Comparison of ENCODE assay signal across 1 cellular context in the genomic region with DNA sequence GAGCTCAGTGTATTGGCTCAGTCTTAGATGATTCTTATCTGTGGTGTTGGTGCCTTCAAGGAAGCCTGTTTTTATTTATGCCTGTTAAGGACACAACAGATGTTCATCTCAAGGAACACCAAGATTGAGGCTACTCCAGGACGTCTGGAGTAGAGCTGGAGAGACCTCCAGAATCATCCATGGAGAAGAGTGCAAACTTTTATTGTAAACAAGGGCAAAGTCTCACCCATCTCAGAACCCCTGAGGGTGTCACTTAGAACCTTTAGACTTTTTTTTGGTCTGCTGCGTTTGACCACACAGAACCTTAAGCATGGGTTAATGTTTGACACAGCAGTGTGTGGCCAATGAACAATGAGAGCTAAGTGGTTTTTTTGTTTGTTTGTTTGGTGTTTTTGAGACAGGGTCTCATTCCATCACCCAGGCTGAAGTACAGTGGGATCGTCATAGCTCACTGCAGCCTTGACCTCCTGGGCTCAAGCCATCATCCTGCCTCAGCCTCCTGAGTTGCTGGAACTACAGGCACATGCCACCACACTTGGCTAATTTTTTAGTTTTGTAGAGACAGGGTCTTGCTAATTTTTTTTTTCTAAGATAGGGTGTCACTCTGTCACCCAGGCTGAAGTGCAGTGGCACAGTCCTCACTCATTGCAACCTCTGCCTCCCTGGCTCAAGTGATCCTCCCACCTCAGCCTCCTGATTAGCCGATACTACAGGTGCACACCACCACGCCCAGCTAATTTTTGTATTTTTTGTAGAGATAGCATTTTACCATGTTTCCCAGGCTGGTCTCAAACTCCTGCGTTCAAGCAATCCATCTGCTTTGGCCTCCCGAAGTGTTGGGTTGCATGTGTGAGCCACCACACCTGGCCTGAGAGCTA.
TF ChIP-seq lines count a peak whose summit lies in the region.

No MANE protein-coding gene starts in this region.

TF ChIP-seq in HepG2, 621 proteins besides CTCF, POLR2A, EP300 and RAD21 (continued from another document):
- TF ChIP-seq CEBPZ (IDR thresholded peaks at IDR 0.05; ENCODE audit: low read length) (no peak), ZNF780A (CRISPR knock-in tag; IDR thresholded peaks at IDR 0.05) (no peak), ZNF343 (CRISPR knock-in tag; IDR thresholded peaks at IDR 0.05) (no peak), KDM5B (CRISPR knock-in tag; IDR thresholded peaks at IDR 0.05; ENCODE audit: borderline replicate concordance) (0 out of 2 replicates have a peak, but pooled peaks have one; percentile 49), KAT7 (CRISPR knock-in tag; IDR thresholded peaks at IDR 0.05; ENCODE audit: borderline replicate concordance) (no peak), JUNB (CRISPR knock-in tag; IDR thresholded peaks at IDR 0.05; ENCODE audit: borderline replicate concordance) (no peak), ZBTB7A (CRISPR knock-in tag; IDR thresholded peaks at IDR 0.05) (no peak), FOXA1 (IDR thresholded peaks at IDR 0.05) (no peak), FOXA1 (CRISPR knock-in tag; IDR thresholded peaks at IDR 0.05) (peak; percentile 66), CEBPG (CRISPR knock-in tag; IDR thresholded peaks at IDR 0.05) (peak; percentile 20; the same call in 1 of the 2 replicates), KLF12 (CRISPR knock-in tag; IDR thresholded peaks at IDR 0.05; ENCODE audit: borderline replicate concordance) (peak; percentile 27; the same call in 1 of the 2 replicates), SIX1 (CRISPR knock-in tag; IDR thresholded peaks at IDR 0.05; ENCODE audit: borderline replicate concordance) (peak; percentile 32; the same call in 1 of the 2 replicates), SAP130 (CRISPR knock-in tag; IDR thresholded peaks at IDR 0.05; ENCODE audit: low read depth) (peak; percentile 69), HDAC2 (CRISPR knock-in tag; IDR thresholded peaks at IDR 0.05) (peak; percentile 46; the same call in 1 of the 2 replicates), LCORL (IDR thresholded peaks at IDR 0.05) (peak; percentile 55; the same call in 1 of the 2 replicates), LCORL (CRISPR knock-in tag; IDR thresholded peaks at IDR 0.05) (peak; percentile 86)
- TF ChIP-seq, protein P1, sequence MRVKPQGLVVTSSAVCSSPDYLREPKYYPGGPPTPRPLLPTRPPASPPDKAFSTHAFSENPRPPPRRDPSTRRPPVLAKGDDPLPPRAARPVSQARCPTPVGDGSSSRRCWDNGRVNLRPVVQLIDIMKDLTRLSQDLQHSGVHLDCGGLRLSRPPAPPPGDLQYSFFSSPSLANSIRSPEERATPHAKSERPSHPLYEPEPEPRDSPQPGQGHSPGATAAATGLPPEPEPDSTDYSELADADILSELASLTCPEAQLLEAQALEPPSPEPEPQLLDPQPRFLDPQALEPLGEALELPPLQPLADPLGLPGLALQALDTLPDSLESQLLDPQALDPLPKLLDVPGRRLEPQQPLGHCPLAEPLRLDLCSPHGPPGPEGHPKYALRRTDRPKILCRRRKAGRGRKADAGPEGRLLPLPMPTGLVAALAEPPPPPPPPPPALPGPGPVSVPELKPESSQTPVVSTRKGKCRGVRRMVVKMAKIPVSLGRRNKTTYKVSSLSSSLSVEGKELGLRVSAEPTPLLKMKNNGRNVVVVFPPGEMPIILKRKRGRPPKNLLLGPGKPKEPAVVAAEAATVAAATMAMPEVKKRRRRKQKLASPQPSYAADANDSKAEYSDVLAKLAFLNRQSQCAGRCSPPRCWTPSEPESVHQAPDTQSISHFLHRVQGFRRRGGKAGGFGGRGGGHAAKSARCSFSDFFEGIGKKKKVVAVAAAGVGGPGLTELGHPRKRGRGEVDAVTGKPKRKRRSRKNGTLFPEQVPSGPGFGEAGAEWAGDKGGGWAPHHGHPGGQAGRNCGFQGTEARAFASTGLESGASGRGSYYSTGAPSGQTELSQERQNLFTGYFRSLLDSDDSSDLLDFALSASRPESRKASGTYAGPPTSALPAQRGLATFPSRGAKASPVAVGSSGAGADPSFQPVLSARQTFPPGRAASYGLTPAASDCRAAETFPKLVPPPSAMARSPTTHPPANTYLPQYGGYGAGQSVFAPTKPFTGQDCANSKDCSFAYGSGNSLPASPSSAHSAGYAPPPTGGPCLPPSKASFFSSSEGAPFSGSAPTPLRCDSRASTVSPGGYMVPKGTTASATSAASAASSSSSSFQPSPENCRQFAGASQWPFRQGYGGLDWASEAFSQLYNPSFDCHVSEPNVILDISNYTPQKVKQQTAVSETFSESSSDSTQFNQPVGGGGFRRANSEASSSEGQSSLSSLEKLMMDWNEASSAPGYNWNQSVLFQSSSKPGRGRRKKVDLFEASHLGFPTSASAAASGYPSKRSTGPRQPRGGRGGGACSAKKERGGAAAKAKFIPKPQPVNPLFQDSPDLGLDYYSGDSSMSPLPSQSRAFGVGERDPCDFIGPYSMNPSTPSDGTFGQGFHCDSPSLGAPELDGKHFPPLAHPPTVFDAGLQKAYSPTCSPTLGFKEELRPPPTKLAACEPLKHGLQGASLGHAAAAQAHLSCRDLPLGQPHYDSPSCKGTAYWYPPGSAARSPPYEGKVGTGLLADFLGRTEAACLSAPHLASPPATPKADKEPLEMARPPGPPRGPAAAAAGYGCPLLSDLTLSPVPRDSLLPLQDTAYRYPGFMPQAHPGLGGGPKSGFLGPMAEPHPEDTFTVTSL (CRISPR knock-in tag; IDR thresholded peaks at IDR 0.05; ENCODE audit: borderline replicate concordance), result peak; percentile 75
- TF ChIP-seq, protein P2, sequence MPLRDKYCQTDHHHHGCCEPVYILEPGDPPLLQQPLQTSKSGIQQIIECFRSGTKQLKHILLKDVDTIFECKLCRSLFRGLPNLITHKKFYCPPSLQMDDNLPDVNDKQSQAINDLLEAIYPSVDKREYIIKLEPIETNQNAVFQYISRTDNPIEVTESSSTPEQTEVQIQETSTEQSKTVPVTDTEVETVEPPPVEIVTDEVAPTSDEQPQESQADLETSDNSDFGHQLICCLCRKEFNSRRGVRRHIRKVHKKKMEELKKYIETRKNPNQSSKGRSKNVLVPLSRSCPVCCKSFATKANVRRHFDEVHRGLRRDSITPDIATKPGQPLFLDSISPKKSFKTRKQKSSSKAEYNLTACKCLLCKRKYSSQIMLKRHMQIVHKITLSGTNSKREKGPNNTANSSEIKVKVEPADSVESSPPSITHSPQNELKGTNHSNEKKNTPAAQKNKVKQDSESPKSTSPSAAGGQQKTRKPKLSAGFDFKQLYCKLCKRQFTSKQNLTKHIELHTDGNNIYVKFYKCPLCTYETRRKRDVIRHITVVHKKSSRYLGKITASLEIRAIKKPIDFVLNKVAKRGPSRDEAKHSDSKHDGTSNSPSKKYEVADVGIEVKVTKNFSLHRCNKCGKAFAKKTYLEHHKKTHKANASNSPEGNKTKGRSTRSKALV (CRISPR knock-in tag; IDR thresholded peaks at IDR 0.05), result peak; percentile 71; the same call in 1 of the 2 replicates
- TF ChIP-seq, protein P3, sequence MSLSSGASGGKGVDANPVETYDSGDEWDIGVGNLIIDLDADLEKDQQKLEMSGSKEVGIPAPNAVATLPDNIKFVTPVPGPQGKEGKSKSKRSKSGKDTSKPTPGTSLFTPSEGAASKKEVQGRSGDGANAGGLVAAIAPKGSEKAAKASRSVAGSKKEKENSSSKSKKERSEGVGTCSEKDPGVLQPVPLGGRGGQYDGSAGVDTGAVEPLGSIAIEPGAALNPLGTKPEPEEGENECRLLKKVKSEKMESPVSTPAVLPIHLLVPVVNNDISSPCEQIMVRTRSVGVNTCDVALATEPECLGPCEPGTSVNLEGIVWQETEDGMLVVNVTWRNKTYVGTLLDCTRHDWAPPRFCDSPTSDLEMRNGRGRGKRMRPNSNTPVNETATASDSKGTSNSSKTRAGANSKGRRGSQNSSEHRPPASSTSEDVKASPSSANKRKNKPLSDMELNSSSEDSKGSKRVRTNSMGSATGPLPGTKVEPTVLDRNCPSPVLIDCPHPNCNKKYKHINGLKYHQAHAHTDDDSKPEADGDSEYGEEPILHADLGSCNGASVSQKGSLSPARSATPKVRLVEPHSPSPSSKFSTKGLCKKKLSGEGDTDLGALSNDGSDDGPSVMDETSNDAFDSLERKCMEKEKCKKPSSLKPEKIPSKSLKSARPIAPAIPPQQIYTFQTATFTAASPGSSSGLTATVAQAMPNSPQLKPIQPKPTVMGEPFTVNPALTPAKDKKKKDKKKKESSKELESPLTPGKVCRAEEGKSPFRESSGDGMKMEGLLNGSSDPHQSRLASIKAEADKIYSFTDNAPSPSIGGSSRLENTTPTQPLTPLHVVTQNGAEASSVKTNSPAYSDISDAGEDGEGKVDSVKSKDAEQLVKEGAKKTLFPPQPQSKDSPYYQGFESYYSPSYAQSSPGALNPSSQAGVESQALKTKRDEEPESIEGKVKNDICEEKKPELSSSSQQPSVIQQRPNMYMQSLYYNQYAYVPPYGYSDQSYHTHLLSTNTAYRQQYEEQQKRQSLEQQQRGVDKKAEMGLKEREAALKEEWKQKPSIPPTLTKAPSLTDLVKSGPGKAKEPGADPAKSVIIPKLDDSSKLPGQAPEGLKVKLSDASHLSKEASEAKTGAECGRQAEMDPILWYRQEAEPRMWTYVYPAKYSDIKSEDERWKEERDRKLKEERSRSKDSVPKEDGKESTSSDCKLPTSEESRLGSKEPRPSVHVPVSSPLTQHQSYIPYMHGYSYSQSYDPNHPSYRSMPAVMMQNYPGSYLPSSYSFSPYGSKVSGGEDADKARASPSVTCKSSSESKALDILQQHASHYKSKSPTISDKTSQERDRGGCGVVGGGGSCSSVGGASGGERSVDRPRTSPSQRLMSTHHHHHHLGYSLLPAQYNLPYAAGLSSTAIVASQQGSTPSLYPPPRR (CRISPR knock-in tag; IDR thresholded peaks at IDR 0.05; ENCODE audit: borderline replicate concordance), result peak; percentile 73; the same call in 1 of the 2 replicates
